Comparison of ENCODE assay signal across 25 cellular contexts in genomic region chr21:35198982-35199732, GRCh38.
DNase-seq lines count a peak whose midpoint lies in the region; ATAC-seq and TF ChIP-seq lines count a peak whose summit lies in the region.
"Had no signal": no experiment of that assay in that cellular context is flagged by ENCODE, and none has a peak within 500 bp of the region (broad histone marks: within the 10 kb centered on the region; RNA-seq: fewer than 3 reads in every experiment).

No MANE protein-coding gene starts in this region.

- H3K27ac Mint-ChIP-seq in activated naive CD4-positive, alpha-beta T cell treated with anti-CD3 and anti-CD28 coated beads, Interleukin-2, amount 50 U/mL, for 72 hours: no peak overlapping the region
- H3K27ac Mint-ChIP-seq in activated naive CD4-positive, alpha-beta T cell treated with anti-CD3 and anti-CD28 coated beads, Interleukin-2, amount 10 ng/mL, durations not matched to agents 7 days and 5 days: no peak overlapping the region
- H3K27ac Mint-ChIP-seq in stimulated activated naive B cell treated with anti-CD40 and anti-IgM and Interleukin-4, amounts not matched to agents 10 μg/mL and 1 μg/mL and 100 μg/mL, for 72 hours: peak overlapping the region; percentile 70
- H3K27ac Mint-ChIP-seq: activated CD8-positive, alpha-beta T cell treated with anti-CD3 and anti-CD28 coated beads for 36 hours; T-helper 17 cell had no signal

- peaks cover 2% of the 10 kb centered on the region for H3K4me1 Mint-ChIP-seq in activated naive CD4-positive, alpha-beta T cell treated with anti-CD3 and anti-CD28 coated beads, Interleukin-2, amount 10 ng/mL, durations not matched to agents 7 days and 5 days
- H3K4me1 Mint-ChIP-seq in stimulated activated naive B cell treated with anti-CD40 and anti-IgM and Interleukin-4, amounts not matched to agents 10 μg/mL and 1 μg/mL and 100 μg/mL, for 72 hours: peaks cover 35 to 58% of the 10 kb centered on the region in 2 donors
- H3K4me1 Mint-ChIP-seq: T-helper 17 cell had no signal

- no peaks in the 10 kb centered on the region for H3K27me3 ChIP-seq in PC-3 (ENCODE audit: low read length)
- H3K27me3 ChIP-seq in foreskin keratinocyte: no peaks in the 10 kb centered on the region
- H3K27me3 ChIP-seq in dorsolateral prefrontal cortex: peaks cover 0 to 35% (median 6%) of the 10 kb centered on the region in 45 donors

- POLR2A ChIA-PET in PC-3 (lab: Charles Lee; ENCODE audit: unreplicated experiment): interaction anchor here (0.6 kb wide), 1 partner anchor 16 kb away, joined by 7 read pairs; no protein-coding TSS in a partner anchor

- peaks cover 3% of the 10 kb centered on the region for H3K27me3 Mint-ChIP-seq in activated naive CD4-positive, alpha-beta T cell treated with anti-CD3 and anti-CD28 coated beads, Interleukin-2, amount 10 ng/mL, durations not matched to agents 7 days and 5 days
- H3K27me3 Mint-ChIP-seq in stimulated activated naive B cell treated with anti-CD40 and anti-IgM and Interleukin-4, amounts not matched to agents 10 μg/mL and 1 μg/mL and 100 μg/mL, for 72 hours: no peaks in the 10 kb centered on the region
- H3K27me3 Mint-ChIP-seq: activated CD8-positive, alpha-beta T cell treated with anti-CD3 and anti-CD28 coated beads for 36 hours; activated T-cell treated with anti-CD3 and anti-CD28 coated beads, Interleukin-2, amount 50 U/mL, for 24 hours had no signal

- no peaks in the 10 kb centered on the region for H3K9me3 ChIP-seq in PC-3 (ENCODE audit: low read length)

- H3K4me1 ChIP-seq in PC-3 (ENCODE audit: insufficient read depth, low read length) (peaks cover 71% of the 10 kb centered on the region), foreskin keratinocyte (peaks cover 25% of the 10 kb centered on the region)

- peak overlapping the region; percentile 54; the same call in 1 of the 2 replicates for H3K9ac ChIP-seq in PC-3 (ENCODE audit: low read length)

- DNase-seq in activated naive CD4-positive, alpha-beta T cell treated with anti-CD3 and anti-CD28 coated beads, Interleukin-2, amount 50 U/mL, for 72 hours (ENCODE audit: low spot score in 2 of 2): no peak
- DNase-seq in activated naive CD4-positive, alpha-beta T cell treated with anti-CD3 and anti-CD28 coated beads, Interleukin-2, amount 10 ng/mL, durations not matched to agents 7 days and 5 days: no peak
- DNase-seq in PC-3 (no peak), foreskin keratinocyte (no peak), NCI-H2081 treated with DMSO at 0.1 percent for 48 hours (lab: John Stamatoyannopoulos, UW) (no peak), dorsolateral prefrontal cortex (no peak)
- no peak for DNase-seq in stimulated activated naive B cell treated with anti-CD40 and anti-IgM and Interleukin-4, amounts not matched to agents 10 μg/mL and 1 μg/mL and 100 μg/mL, for 72 hours
- DNase-seq: activated CD8-positive, alpha-beta T cell treated with anti-CD3 and anti-CD28 coated beads for 36 hours; activated naive CD4-positive, alpha-beta T cell treated with anti-CD3 and anti-CD28 coated beads, Interleukin-2, amount 50 U/mL, for 16 hours; activated T-cell treated with anti-CD3 and anti-CD28 coated beads, Interleukin-2, amount 50 U/mL, for 24 hours; cerebellar nuclear complex; effector CD4-positive, alpha-beta T cell; NCI-H1092 treated with DMSO at 0.1 percent for 48 hours; NCI-H1930; NCI-H510A; occipital lobe; retina; T-helper 17 cell had no signal

- TF ChIP-seq CTCF in PC-3 (conservative IDR thresholded peaks at IDR 0.05; ENCODE audit: low read depth, low read length): no peak
- TF ChIP-seq CTCF in foreskin keratinocyte (conservative IDR thresholded peaks at IDR 0.05): no peak
- TF ChIP-seq CTCF in dorsolateral prefrontal cortex (IDR thresholded peaks at IDR 0.05 in 54 of 56, conservative IDR thresholded peaks at IDR 0.05 in 2 of 56; ENCODE audit: low read depth in 1 of 56, partially characterized antibody in 56 of 56): no peak

- intact Hi-C loops in PC-3 (cut with micrococcal nuclease): loop anchor here (1.0 to 2.0 kb wide), 3 partner anchors 34 to 148 kb away; no protein-coding TSS in a partner anchor
- intact Hi-C loops in dorsolateral prefrontal cortex (cut with DNase I): no loop called here

- ATAC-seq in activated naive CD4-positive, alpha-beta T cell treated with anti-CD3 and anti-CD28 coated beads, Interleukin-2, amount 50 U/mL, for 72 hours: peak; percentile 24 to 59
- ATAC-seq in PC-3 (no peak), foreskin keratinocyte (no peak), GM21423 (IDR thresholded peaks at IDR 0.05; ENCODE audit: unreplicated experiment) (no peak)
- peak; percentile 85 to 86 for ATAC-seq in stimulated activated naive B cell treated with anti-CD40 and anti-IgM and Interleukin-4, amounts not matched to agents 10 μg/mL and 1 μg/mL and 100 μg/mL, for 72 hours (replicated peaks)
- ATAC-seq: activated CD8-positive, alpha-beta T cell treated with anti-CD3 and anti-CD28 coated beads for 36 hours; esophagus mucosa; HepG2; T-helper 17 cell had no signal

- no TSS peak for BruUV-seq in PC-3 (replicated peaks; lab: Mats Ljungman, UMichigan)

- H3F3A ChIP-seq in PC-3 (ENCODE audit: low read length, unreplicated experiment): peaks cover 13% of the 10 kb centered on the region

- no peaks in the 10 kb centered on the region for H4K20me1 ChIP-seq in PC-3 (ENCODE audit: low read length)

- peak overlapping the region; percentile 56; the same call in 1 of the 2 replicates for H3K4me2 ChIP-seq in PC-3 (ENCODE audit: low read length)

- H2AFZ ChIP-seq in PC-3 (ENCODE audit: low read length): no peak overlapping the region

- H3K4me3 ChIP-seq in PC-3 (ENCODE audit: low read length) (no peak overlapping the region), dorsolateral prefrontal cortex (no peak overlapping the region)
- H3K4me3 ChIP-seq: SK-N-MC had no signal

- H3K4me3 Mint-ChIP-seq in activated naive CD4-positive, alpha-beta T cell treated with anti-CD3 and anti-CD28 coated beads, Interleukin-2, amount 10 ng/mL, durations not matched to agents 7 days and 5 days: no peak overlapping the region
- H3K4me3 Mint-ChIP-seq in stimulated activated naive B cell treated with anti-CD40 and anti-IgM and Interleukin-4, amounts not matched to agents 10 μg/mL and 1 μg/mL and 100 μg/mL, for 72 hours: peak overlapping the region; percentile 39 to 60
- H3K4me3 Mint-ChIP-seq: activated CD8-positive, alpha-beta T cell treated with anti-CD3 and anti-CD28 coated beads for 36 hours; activated T-cell treated with anti-CD3 and anti-CD28 coated beads, Interleukin-2, amount 50 U/mL, for 24 hours; T-helper 17 cell; type B pancreatic cell had no signal

- peak overlapping the region; percentile 91 for H3K27ac ChIP-seq in PC-3 (ENCODE audit: low read length)
- H3K27ac ChIP-seq in foreskin keratinocyte: peak overlapping the region; percentile 88
- H3K27ac ChIP-seq in dorsolateral prefrontal cortex: no peak overlapping the region
- H3K27ac ChIP-seq: C4-2B, SK-N-MC, VCaP had no signal

- H3K36me3 Mint-ChIP-seq in activated naive CD4-positive, alpha-beta T cell treated with anti-CD3 and anti-CD28 coated beads, Interleukin-2, amount 50 U/mL, for 72 hours: peaks cover 0 to 23% of the 10 kb centered on the region in 2 donors
- H3K36me3 Mint-ChIP-seq in activated naive CD4-positive, alpha-beta T cell treated with anti-CD3 and anti-CD28 coated beads, Interleukin-2, amount 10 ng/mL, durations not matched to agents 7 days and 5 days: no peaks in the 10 kb centered on the region
- H3K36me3 Mint-ChIP-seq in stimulated activated naive B cell treated with anti-CD40 and anti-IgM and Interleukin-4, amounts not matched to agents 10 μg/mL and 1 μg/mL and 100 μg/mL, for 72 hours: peaks cover 6 to 10% of the 10 kb centered on the region in 2 donors
- H3K36me3 Mint-ChIP-seq: type B pancreatic cell had no signal

- no peaks in the 10 kb centered on the region for H3K79me2 ChIP-seq in PC-3 (ENCODE audit: low read length)

- CTCF ChIA-PET in activated naive CD4-positive, alpha-beta T cell treated with anti-CD3 and anti-CD28 coated beads, Interleukin-2, amount 10 ng/mL, durations not matched to agents 7 days and 5 days (lab: Charles Lee): interaction anchor here (0.6 kb wide), 1 partner anchor 148 kb away, joined by 4 read pairs; no protein-coding TSS in a partner anchor
- CTCF ChIA-PET in PC-3 (lab: Charles Lee): no interaction called here

- H3K9me2 ChIP-seq in PC-3 (replicated peaks; ENCODE audit: low read length): no peaks in the 10 kb centered on the region

- H3K36me3 ChIP-seq in PC-3 (ENCODE audit: low read depth, low read length): no peaks in the 10 kb centered on the region

- peaks cover 4 to 28% of the 10 kb centered on the region in 2 donors for H3K9me3 Mint-ChIP-seq in activated naive CD4-positive, alpha-beta T cell treated with anti-CD3 and anti-CD28 coated beads, Interleukin-2, amount 50 U/mL, for 72 hours
- H3K9me3 Mint-ChIP-seq in activated naive CD4-positive, alpha-beta T cell treated with anti-CD3 and anti-CD28 coated beads, Interleukin-2, amount 10 ng/mL, durations not matched to agents 7 days and 5 days: no peaks in the 10 kb centered on the region
- peaks cover 8 to 11% of the 10 kb centered on the region in 2 donors for H3K9me3 Mint-ChIP-seq in stimulated activated naive B cell treated with anti-CD40 and anti-IgM and Interleukin-4, amounts not matched to agents 10 μg/mL and 1 μg/mL and 100 μg/mL, for 72 hours

Comparison
In these comparisons a context has a peak if more than half of its experiments do, and no peak if none do; other contexts are left out.
1. ATAC-seq: peak in activated naive CD4-positive, alpha-beta T cell treated with anti-CD3 and anti-CD28 coated beads, Interleukin-2, amount 50 U/mL, for 72 hours (2 of 2) and stimulated activated naive B cell treated with anti-CD40 and anti-IgM and Interleukin-4, amounts not matched to agents 10 μg/mL and 1 μg/mL and 100 μg/mL, for 72 hours (2 of 2); none in PC-3 (single experiment), foreskin keratinocyte (single experiment) and GM21423 (single experiment).
2. H3K27ac ChIP-seq: peak in PC-3 (single experiment) and foreskin keratinocyte (single experiment); none in dorsolateral prefrontal cortex (0 of 59).